In the genomic region with DNA sequence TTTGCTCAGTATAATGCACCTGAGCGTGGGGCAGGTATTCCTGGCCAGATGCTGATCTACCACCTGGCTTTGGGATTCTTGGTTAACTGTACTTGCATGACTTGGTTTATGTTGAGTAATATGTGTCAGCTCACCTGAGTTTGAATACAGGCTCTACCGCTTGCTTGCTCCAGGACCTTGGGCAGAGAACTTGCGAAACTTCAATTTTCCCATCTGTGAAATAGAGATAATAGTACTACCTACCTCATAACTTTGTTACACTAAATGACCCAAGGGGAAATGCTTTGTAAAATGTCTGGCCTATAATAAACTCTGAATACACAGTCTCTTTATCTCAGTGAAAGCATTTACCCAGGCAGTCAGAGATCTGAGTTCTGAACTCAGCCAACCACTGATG, we compare ENCODE assay signal across 17 cellular contexts. TPM values are rescaled to one million over a fixed set of nuclear protein-coding genes. Genes with fewer than 3 reads are reported as not detected.
A peak's percentile ranks its signal among the peaks of the same experiment; 100 is the strongest.
DNase-seq lines count a peak whose midpoint lies in the region; ATAC-seq, FAIRE-seq and TF ChIP-seq lines count a peak whose summit lies in the region.
"Had no signal": no experiment of that assay in that cellular context is flagged by ENCODE, and none has a peak within 500 bp of the region (broad histone marks: within the 10 kb centered on the region; RNA-seq: fewer than 3 reads in every experiment).

No MANE protein-coding gene starts in this region.

- TF ChIP-seq RAD21 in HepG2 (CRISPR knock-in tag; IDR thresholded peaks at IDR 0.05): no peak

- H3K4me1 Mint-ChIP-seq in stimulated activated memory B cell treated with anti-CD40 and anti-IgM and Interleukin-4, amounts not matched to agents 10 μg/mL and 1 μg/mL and 100 μg/mL, for 72 hours: peaks cover 13% of the 10 kb centered on the region
- H3K4me1 Mint-ChIP-seq: neural crest cell had no signal

- CTCF ChIA-PET in HepG2 (lab: Yijun Ruan, JAX; ENCODE audit: low intra/inter-chr PET ratio, low total read pairs): no interaction called here

- no TSS peak for BruUV-seq in HepG2 (replicated peaks; lab: Mats Ljungman, UMichigan)

- no peak overlapping the region for H3K4me3 Mint-ChIP-seq in stimulated activated memory B cell treated with anti-CD40 and anti-IgM and Interleukin-4, amounts not matched to agents 10 μg/mL and 1 μg/mL and 100 μg/mL, for 72 hours
- H3K4me3 Mint-ChIP-seq: neural crest cell; stimulated activated naive B cell treated with anti-CD40 and anti-IgM and Interleukin-4, amounts not matched to agents 10 μg/mL and 1 μg/mL and 100 μg/mL, for 72 hours; T-cell had no signal

- H3K79me2 ChIP-seq in HepG2 (ENCODE audit: insufficient read depth, low read length): no peaks in the 10 kb centered on the region

- intact Hi-C loops in HepG2 (cut with micrococcal nuclease; ENCODE audit: unreplicated experiment) (no loop called here), right lobe of liver (cut with DNase I) (no loop called here), left ventricle myocardium superior (cut with micrococcal nuclease) (no loop called here)

- no peak for DNase-seq in HepG2 (ENCODE audit: low spot score)
- DNase-seq in right lobe of liver: no peak
- DNase-seq in fibroblast of villous mesenchyme (ENCODE audit: low read depth): peak; percentile 28
- no peak for DNase-seq in KG1 (lab: John Stamatoyannopoulos, UW)
- DNase-seq in left ventricle myocardium superior: no peak
- DNase-seq: caudate nucleus; effector CD4-positive, alpha-beta T cell; MM.1S; NCI-H1930; stimulated activated naive B cell treated with anti-CD40 and anti-IgM and Interleukin-4, amounts not matched to agents 10 μg/mL and 1 μg/mL and 100 μg/mL, for 72 hours; T-cell; upper lobe of right lung had no signal

- no peaks in the 10 kb centered on the region for H4K20me1 ChIP-seq in HepG2 (ENCODE audit: insufficient read depth, low read length)

- in situ Hi-C loops in HepG2 (cut with HindIII; ENCODE audit: extremely low pct_ligation_motif_present, low pct_unique_long_range_greater_than_20kb): no loop called here

- H3K36me3 Mint-ChIP-seq in stimulated activated memory B cell treated with anti-CD40 and anti-IgM and Interleukin-4, amounts not matched to agents 10 μg/mL and 1 μg/mL and 100 μg/mL, for 72 hours: peaks cover 44% of the 10 kb centered on the region

- H3K27me3 Mint-ChIP-seq in stimulated activated memory B cell treated with anti-CD40 and anti-IgM and Interleukin-4, amounts not matched to agents 10 μg/mL and 1 μg/mL and 100 μg/mL, for 72 hours: no peaks in the 10 kb centered on the region
- H3K27me3 Mint-ChIP-seq: stimulated activated naive B cell treated with anti-CD40 and anti-IgM and Interleukin-4, amounts not matched to agents 10 μg/mL and 1 μg/mL and 100 μg/mL, for 72 hours; T-cell had no signal

- H3K9me3 ChIP-seq in HepG2 (ENCODE audit: low read length) (no peaks in the 10 kb centered on the region), right lobe of liver (no peaks in the 10 kb centered on the region)
- H3K9me3 ChIP-seq: upper lobe of right lung had no signal

- POLR2A ChIA-PET in HepG2 (lab: Yijun Ruan, JAX): interaction anchor here (0.7 to 1.0 kb wide), 3 partner anchors 32 to 361 kb away, joined by 3 to 4 read pairs (median 3); partner anchors contain the start of genes ERGIC3 and SCAND1

- TF ChIP-seq POLR2A in HepG2 (IDR thresholded peaks at IDR 0.05; ENCODE audit: insufficient read depth in 1 of 2, low read depth in 2 of 2, low read length in 2 of 2) (no peak), right lobe of liver (IDR thresholded peaks at IDR 0.05) (no peak)

- no peak overlapping the region for H3K4me3 ChIP-seq in HepG2 (replicated peaks in 1 of 3; ENCODE audit: insufficient read depth in 1 of 3, low read depth in 2 of 3, low read length in 3 of 3)
- no peak overlapping the region for H3K4me3 ChIP-seq in right lobe of liver
- H3K4me3 ChIP-seq in fibroblast of villous mesenchyme (ENCODE audit: low read depth, low read length): no peak overlapping the region
- H3K4me3 ChIP-seq: upper lobe of right lung had no signal

- no peak overlapping the region for H3K4me2 ChIP-seq in HepG2 (ENCODE audit: low read depth, low read length)

- H3K27ac Mint-ChIP-seq in stimulated activated memory B cell treated with anti-CD40 and anti-IgM and Interleukin-4, amounts not matched to agents 10 μg/mL and 1 μg/mL and 100 μg/mL, for 72 hours: peak overlapping the region; percentile 30
- H3K27ac Mint-ChIP-seq: T-cell had no signal

- H3K9me3 Mint-ChIP-seq in stimulated activated memory B cell treated with anti-CD40 and anti-IgM and Interleukin-4, amounts not matched to agents 10 μg/mL and 1 μg/mL and 100 μg/mL, for 72 hours: no peaks in the 10 kb centered on the region
- H3K9me3 Mint-ChIP-seq: neural crest cell; stimulated activated naive B cell treated with anti-CD40 and anti-IgM and Interleukin-4, amounts not matched to agents 10 μg/mL and 1 μg/mL and 100 μg/mL, for 72 hours; T-cell had no signal

- ATAC-seq in HepG2 (peak; percentile 30), right lobe of liver (no peak), HG03175 (IDR thresholded peaks at IDR 0.05; ENCODE audit: unreplicated experiment) (no peak), left ventricle myocardium superior (no peak)
- ATAC-seq in stimulated activated memory B cell treated with anti-CD40 and anti-IgM and Interleukin-4, amounts not matched to agents 10 μg/mL and 1 μg/mL and 100 μg/mL, for 72 hours: no peak
- ATAC-seq: stimulated activated naive B cell treated with anti-CD40 and anti-IgM and Interleukin-4, amounts not matched to agents 10 μg/mL and 1 μg/mL and 100 μg/mL, for 72 hours; T-cell; upper lobe of right lung had no signal

- TF ChIP-seq EP300 in HepG2 (IDR thresholded peaks at IDR 0.05; ENCODE audit: low read depth in 2 of 2, low read length in 2 of 2) (no peak), HepG2 (CRISPR knock-in tag; IDR thresholded peaks at IDR 0.05; ENCODE audit: borderline replicate concordance) (no peak)

- WGBS in HepG2 (ENCODE audit: low lambda C conversion rate): 100% methylated on average over 2 of the region's 3 CpGs
- WGBS in right lobe of liver (ENCODE audit: insufficient coverage, low coverage, low lambda C conversion rate, missing lambda C conversion rate): 100% methylated on average over 3 of the region's 3 CpGs

- no peak overlapping the region for H3K9ac ChIP-seq in HepG2 (ENCODE audit: insufficient read depth, low read depth, low read length)

- H3K27me3 ChIP-seq in HepG2 (ENCODE audit: control insufficient read depth in 1 of 2, insufficient read depth in 2 of 2, low read length in 2 of 2) (no peaks in the 10 kb centered on the region), right lobe of liver (no peaks in the 10 kb centered on the region)
- H3K27me3 ChIP-seq: upper lobe of right lung had no signal

- H3K27ac ChIP-seq in HepG2 (ENCODE audit: extremely low read length, insufficient read depth, low read length): no peak overlapping the region
- no peak overlapping the region for H3K27ac ChIP-seq in right lobe of liver
- peak overlapping the region; percentile 37 for H3K27ac ChIP-seq in angular gyrus (ENCODE audit: low read depth, low read length)
- H3K27ac ChIP-seq: upper lobe of right lung had no signal

- FAIRE-seq in HepG2 (lab: Jason Lieb, UNC): no peak
- FAIRE-seq: H1 had no signal

- no peak overlapping the region for H2AFZ ChIP-seq in HepG2 (ENCODE audit: low read length)

- TF ChIP-seq CTCF in HepG2 (CRISPR knock-in tag; IDR thresholded peaks at IDR 0.05): no peak
- no peak for TF ChIP-seq CTCF in right lobe of liver (IDR thresholded peaks at IDR 0.05)
- no peak for TF ChIP-seq CTCF in fibroblast of villous mesenchyme (IDR thresholded peaks at IDR 0.05; ENCODE audit: insufficient read depth, low read depth, low read length)

- peaks cover 13 to 20% of the 10 kb centered on the region in 2 experiments; a peak in 4 of 5 replicates for H3K36me3 ChIP-seq in HepG2 (replicated peaks in 1 of 2; ENCODE audit: control insufficient read depth in 1 of 2, insufficient read depth in 2 of 2, low read length in 2 of 2)
- H3K36me3 ChIP-seq in right lobe of liver: peaks cover 0 to 16% (median 6%) of the 10 kb centered on the region in 4 donors

- H3K4me1 ChIP-seq in HepG2 (ENCODE audit: insufficient read depth, low read length): no peaks in the 10 kb centered on the region
- no peaks in the 10 kb centered on the region for H3K4me1 ChIP-seq in right lobe of liver
- H3K4me1 ChIP-seq: upper lobe of right lung had no signal

TF ChIP-seq in HepG2, 621 proteins besides CTCF, POLR2A, EP300 and RAD21 (continues in another document):
- TF ChIP-seq NR2C2 (CRISPR knock-in tag; IDR thresholded peaks at IDR 0.05; ENCODE audit: borderline replicate concordance) (no peak), ZFP41 (CRISPR knock-in tag; IDR thresholded peaks at IDR 0.05; ENCODE audit: borderline replicate concordance) (no peak)

RNA-seq across cellular contexts. Expression of gene SCAND1, which starts 51.8 kb away (rescaled TPM):
- 86.3 and 109 TPM in 2 replicates for total RNA-seq in HepG2 (2016; rRNA removed; fragmentation: Illumina TruSeq; extraction: Trizol)
- 35.8 and 45.6 TPM in 2 replicates for total RNA-seq in HepG2 (2016; cell fraction: cytosol; rRNA removed; fragmentation: Illumina TruSeq; extraction: Trizol; ENCODE audit: low read depth)
- total RNA-seq in HepG2 (2016; cell fraction: insoluble cytoplasmic fraction; rRNA removed; fragmentation: Illumina TruSeq; extraction: Trizol): 84.6 and 104 TPM in 2 replicates
- total RNA-seq in HepG2 (2016; cell fraction: membrane; rRNA removed; fragmentation: Illumina TruSeq; extraction: Trizol): 37.7 and 45.1 TPM in 2 replicates
- total RNA-seq in HepG2 (2016; cell fraction: nucleus; rRNA removed; fragmentation: Illumina TruSeq; extraction: Trizol): 33.5 and 37.6 TPM in 2 replicates
- polyA plus RNA-seq in HepG2 (2011; rRNA removed): 19.3 and 25.5 TPM in 2 replicates
- 23.9 and 54.3 TPM in 2 replicates for polyA plus RNA-seq in HepG2 (2011; cell fraction: cytosol; rRNA removed)
- polyA plus RNA-seq in HepG2 (2011; cell fraction: nucleus; rRNA removed): 51.9 and 57.0 TPM in 2 replicates
- 21.2 and 23.7 TPM in 2 replicates for polyA plus RNA-seq in HepG2 (2012)
- 35.0 and 35.6 TPM in 2 replicates for polyA plus RNA-seq in HepG2 (2016; cell fraction: cytosol; fragmentation: Illumina TruSeq; extraction: Trizol; ENCODE audit: low read depth)
- polyA plus RNA-seq in HepG2 (2016; cell fraction: insoluble cytoplasmic fraction; fragmentation: Illumina TruSeq; extraction: Trizol; ENCODE audit: low read depth): 80.7 and 95.3 TPM in 2 replicates
- 26.0 and 27.7 TPM in 2 replicates for polyA plus RNA-seq in HepG2 (2016; cell fraction: membrane; fragmentation: Illumina TruSeq; extraction: Trizol; ENCODE audit: low read depth)
- 59.0 and 66.7 TPM in 2 replicates for polyA plus RNA-seq in HepG2 (2016; cell fraction: nucleus; fragmentation: Illumina TruSeq; extraction: Trizol; ENCODE audit: insufficient read depth, low read depth)
- polyA minus RNA-seq in HepG2 (2011; rRNA and poly(A)+ RNA removed; ENCODE audit: low replicate concordance): 4.2 and 28.6 TPM in 2 replicates
- 37.4 and 37.9 TPM in 2 replicates for polyA minus RNA-seq in HepG2 (2011; cell fraction: cytosol; rRNA and poly(A)+ RNA removed)
- 10.8 and 19.3 TPM in 2 replicates for polyA minus RNA-seq in HepG2 (2011; cell fraction: nucleus; rRNA and poly(A)+ RNA removed)
- 100 to 1,000 TPM in 2 of 6 experiments, 10 to 100 TPM in 4; 35.5 to 106 (median 43.8) TPM for total RNA-seq in right lobe of liver
- total RNA-seq in fibroblast of villous mesenchyme: 41.0 and 92.1 TPM in 2 replicates
- 41.5 TPM for total RNA-seq in left ventricle myocardium superior
